ENCODE assay signal across 9 cellular contexts in genomic region chr12:38907171-38907923, GRCh38. TPM values are rescaled to one million over a fixed set of nuclear protein-coding genes. Genes with fewer than 3 reads are reported as not detected.
DNase-seq lines count a peak whose midpoint lies in the region; ATAC-seq and TF ChIP-seq lines count a peak whose summit lies in the region.
"Had no signal": no experiment of that assay in that cellular context is flagged by ENCODE, and none has a peak within 500 bp of the region (broad histone marks: within the 10 kb centered on the region; RNA-seq: fewer than 3 reads in every experiment).

No MANE protein-coding gene starts in this region.

- H2AFZ ChIP-seq in ACC112 (ENCODE audit: low read length, unreplicated experiment) = peak overlapping the region; percentile 57

- H3K4me3 Mint-ChIP-seq in chondrocyte (ENCODE audit: unreplicated experiment) (peak overlapping the region; percentile 94), naive B cell (peak overlapping the region; percentile 89 to 98 (median 96))

- H3K27ac Mint-ChIP-seq in chondrocyte (ENCODE audit: unreplicated experiment) (peak overlapping the region; percentile 56), naive B cell (peak overlapping the region in 3 of 6 donors; percentile 60 to 68 (median 63))

- no peak for ATAC-seq in naive B cell (ENCODE audit: low read depth in 2 of 2)

- DNase-seq in chondrocyte (ENCODE audit: low spot score) (no peak), naive B cell (no peak), DMS 273 treated with DMSO at 0.1 percent for 48 hours (lab: John Stamatoyannopoulos, UW) (no peak), T1000 (lab: John Stamatoyannopoulos, UW) (no peak), NCI-H2107 (lab: John Stamatoyannopoulos, UW) (no peak), islet precursor cell (no peak)
- DNase-seq: IMR-90 had no signal

- H3K9me3 Mint-ChIP-seq in chondrocyte (ENCODE audit: low read depth) (no peaks in the 10 kb centered on the region), naive B cell (no peaks in the 10 kb centered on the region)

- no peak for TF ChIP-seq CTCF in chondrocyte (IDR thresholded peaks at IDR 0.05)

- no peak overlapping the region for H3K27ac ChIP-seq in ACC112 (ENCODE audit: low read depth, low read length)
- no peak overlapping the region for H3K27ac ChIP-seq in HUES64 (ENCODE audit: low read depth, low read length)

- H3K4me3 ChIP-seq in ACC112 (ENCODE audit: low read depth, low read length) = peak overlapping the region; percentile 91
- peak overlapping the region; percentile 78 for H3K4me3 ChIP-seq in HUES64 (ENCODE audit: low read length)

- no peaks in the 10 kb centered on the region for H3K36me3 Mint-ChIP-seq in chondrocyte (ENCODE audit: low read depth)
- no peaks in the 10 kb centered on the region for H3K36me3 Mint-ChIP-seq in naive B cell

- H3K79me2 ChIP-seq in ACC112 (ENCODE audit: control insufficient read depth, insufficient read depth, low read length, unreplicated experiment) = no peaks in the 10 kb centered on the region

- H3K9ac ChIP-seq in HUES64 (ENCODE audit: low read depth, low read length) = peak overlapping the region; percentile 63

- H3K27me3 ChIP-seq in ACC112 (ENCODE audit: insufficient read depth, low read length) (peaks cover 4% of the 10 kb centered on the region; the same call in 1 of the 2 replicates), HUES64 (ENCODE audit: insufficient read depth, low read length) (peaks cover 16% of the 10 kb centered on the region)

- H3K4me1 Mint-ChIP-seq in chondrocyte (ENCODE audit: low read depth) = peaks cover 30% of the 10 kb centered on the region
- H3K4me1 Mint-ChIP-seq in naive B cell = peaks cover 25 to 37% (median 30%) of the 10 kb centered on the region in 3 donors

- H3K9me3 ChIP-seq in HUES64 (ENCODE audit: insufficient read depth, low read depth, low read length) = no peaks in the 10 kb centered on the region

- H3K27me3 Mint-ChIP-seq in chondrocyte (ENCODE audit: low read depth) = peaks cover 15% of the 10 kb centered on the region
- peaks cover 5 to 26% (median 11%) of the 10 kb centered on the region in 3 donors for H3K27me3 Mint-ChIP-seq in naive B cell

- no peaks in the 10 kb centered on the region for H3K36me3 ChIP-seq in ACC112 (ENCODE audit: insufficient read depth, low read length)
- no peaks in the 10 kb centered on the region for H3K36me3 ChIP-seq in HUES64 (ENCODE audit: insufficient read depth, low read length)

- 89% methylated on average over 6 of the region's 6 CpGs for WGBS in HUES64

- H3K4me1 ChIP-seq in ACC112 (ENCODE audit: control insufficient read depth, insufficient read depth, low read length, unreplicated experiment) = no peaks in the 10 kb centered on the region
- peaks cover 19% of the 10 kb centered on the region for H3K4me1 ChIP-seq in HUES64 (ENCODE audit: insufficient read depth, low read length)

RNA-seq across cellular contexts. Expression of gene CPNE8, which starts 2.0 kb away (rescaled TPM):
- 3.7 TPM for polyA plus RNA-seq in HUES64 (2013, experiment 1 of 2)
- 4.6 TPM for polyA plus RNA-seq in HUES64 (2013, experiment 2 of 2)
- 8.0 to 10.6 TPM (median 10.3 TPM) in 3 replicates for total RNA-seq in chondrocyte
- polyA plus RNA-seq in naive B cell (ENCODE audit: low read depth in 6 of 6) = 1 to 10 TPM in 3 of 6 donors, under 1 TPM in 3; 0.40 to 1.3 (median 0.83) TPM
- total RNA-seq: IMR-90 had no signal
- polyA plus RNA-seq: IMR-90 had no signal
